18 cellular contexts compared by ENCODE assay signal in genomic region chr22:26576026-26576680, GRCh38. TPM values are rescaled to one million over a fixed set of nuclear protein-coding genes. Genes with fewer than 3 reads are reported as not detected.
A peak's percentile ranks its signal among the peaks of the same experiment; 100 is the strongest.
DNase-seq lines count a peak whose midpoint lies in the region; TF ChIP-seq lines count a peak whose summit lies in the region.
"Had no signal": no experiment of that assay in that cellular context is flagged by ENCODE, and none has a peak within 500 bp of the region (broad histone marks: within the 10 kb centered on the region; RNA-seq: fewer than 3 reads in every experiment).

No MANE protein-coding gene starts in this region.

- H3K4me3 Mint-ChIP-seq in activated CD4-positive, alpha-beta T cell treated with anti-CD3 and anti-CD28 coated beads, Interleukin-2, amount 10 ng/mL, durations not matched to agents 24 days and 14 days: no peak overlapping the region
- H3K4me3 Mint-ChIP-seq: brain had no signal

- H3K36me3 Mint-ChIP-seq in activated CD4-positive, alpha-beta T cell treated with anti-CD3 and anti-CD28 coated beads, Interleukin-2, amount 10 ng/mL, durations not matched to agents 24 days and 14 days (ENCODE audit: low read depth): peaks cover 26% of the 10 kb centered on the region
- H3K36me3 Mint-ChIP-seq: brain had no signal

- no peak overlapping the region for H2AFZ ChIP-seq in hepatocyte

- peak overlapping the region; percentile 38 for H3K27ac Mint-ChIP-seq in activated CD4-positive, alpha-beta T cell treated with anti-CD3 and anti-CD28 coated beads, Interleukin-2, amount 10 ng/mL, durations not matched to agents 24 days and 14 days

- no peak for DNase-seq in activated CD4-positive, alpha-beta T cell treated with anti-CD3 and anti-CD28 coated beads, Interleukin-2, amount 10 ng/mL, durations not matched to agents 24 days and 14 days
- DNase-seq in activated CD4-positive, alpha-beta T cell treated with anti-CD3 and anti-CD28 coated beads, Interleukin-2, amount 50 U/mL, for 1 hour: no peak
- DNase-seq in brain microvascular endothelial cell (peak; percentile 14), spleen (peak; percentile 15), NCI-H2171 treated with DMSO at 0.1 percent for 48 hours (lab: John Stamatoyannopoulos, UW) (no peak), SIG-M5 (lab: John Stamatoyannopoulos, UW) (no peak), hepatocyte (ENCODE audit: low spot score) (no peak)
- DNase-seq: 8988T, activated gamma-delta T cell treated with Interleukin-2 at 50 U/mL for 16 hours, foreskin keratinocyte, mesenchymal stem cell, NCI-H187 treated with DMSO at 0.1 percent for 48 hours, NCI-H524, PC-3 had no signal

- H3K27ac ChIP-seq in brain microvascular endothelial cell (no peak overlapping the region), mesodermal cell (ENCODE audit: low read depth, low read length, severe bottlenecking) (peak overlapping the region; percentile 23), spleen (peak overlapping the region in 3 of 8 donors; percentile 34 to 51 (median 39)), hepatocyte (no peak overlapping the region)
- H3K27ac ChIP-seq: foreskin keratinocyte had no signal

- peaks cover 20% of the 10 kb centered on the region for H3K79me2 ChIP-seq in hepatocyte

- H3K9me3 ChIP-seq in mesodermal cell (ENCODE audit: control insufficient read depth, low read length): no peaks in the 10 kb centered on the region
- H3K9me3 ChIP-seq in spleen: no peaks in the 10 kb centered on the region
- H3K9me3 ChIP-seq in hepatocyte (ENCODE audit: low read depth): no peaks in the 10 kb centered on the region

- WGBS in mesodermal cell (ENCODE audit: insufficient coverage in 2 of 2), 2 experiments: 63 to 69% methylated on average over 7 to 8 of the region's 8 CpGs
- 33 to 56% (median 49%) methylated on average over 8 of the region's 8 CpGs for WGBS in spleen, 5 donors
- 71% methylated on average over 8 of the region's 8 CpGs for WGBS in hepatocyte (ENCODE audit: low lambda C conversion rate, missing lambda C conversion rate)

- H4K20me1 ChIP-seq in hepatocyte (ENCODE audit: insufficient read depth, poor library complexity, severe bottlenecking): no peaks in the 10 kb centered on the region

- no peak for TF ChIP-seq POLR2A in spleen (IDR thresholded peaks at IDR 0.05)

- H3K4me2 ChIP-seq in hepatocyte: no peak overlapping the region

- no peaks in the 10 kb centered on the region for H3K36me3 ChIP-seq in brain microvascular endothelial cell (replicated peaks)
- H3K36me3 ChIP-seq in mesodermal cell (ENCODE audit: control insufficient read depth, insufficient read depth, low read length): peaks cover 9% of the 10 kb centered on the region
- H3K36me3 ChIP-seq in spleen: peaks cover 0 to 16% (median under 1%) of the 10 kb centered on the region in 6 donors
- no peaks in the 10 kb centered on the region for H3K36me3 ChIP-seq in hepatocyte (replicated peaks; ENCODE audit: insufficient read depth, low read depth)

- H3K9me3 Mint-ChIP-seq in activated CD4-positive, alpha-beta T cell treated with anti-CD3 and anti-CD28 coated beads, Interleukin-2, amount 10 ng/mL, durations not matched to agents 24 days and 14 days: no peaks in the 10 kb centered on the region

- H3K4me1 ChIP-seq in mesodermal cell (ENCODE audit: control insufficient read depth, insufficient read depth, low read length, poor library complexity, severe bottlenecking) (peaks cover 15% of the 10 kb centered on the region), spleen (peaks cover 16 to 100% (median 72%) of the 10 kb centered on the region in 6 donors), hepatocyte (ENCODE audit: insufficient read depth) (no peaks in the 10 kb centered on the region)
- H3K4me1 ChIP-seq: foreskin keratinocyte had no signal

- in situ Hi-C loops in brain microvascular endothelial cell (cut with HindIII; ENCODE audit: low pct_ligation_motif_present, low sequenced_read_pairs): no loop called here

- TF ChIP-seq CTCF in brain microvascular endothelial cell (IDR thresholded peaks at IDR 0.05; ENCODE audit: low read depth, low read length, missing control alignments) (no peak), spleen (IDR thresholded peaks at IDR 0.05 in 8 of 11, conservative IDR thresholded peaks at IDR 0.05 in 3 of 11) (no peak), hepatocyte (IDR thresholded peaks at IDR 0.05; ENCODE audit: poor library complexity) (no peak)

- peaks cover 57% of the 10 kb centered on the region for H3K4me1 Mint-ChIP-seq in activated CD4-positive, alpha-beta T cell treated with anti-CD3 and anti-CD28 coated beads, Interleukin-2, amount 10 ng/mL, durations not matched to agents 24 days and 14 days

- intact Hi-C loops in activated CD4-positive, alpha-beta T cell treated with anti-CD3 and anti-CD28 coated beads, Interleukin-2, amount 10 ng/mL, durations not matched to agents 24 days and 14 days (cut with micrococcal nuclease): no loop called here
- intact Hi-C loops in spleen (cut with DNase I; ENCODE audit: low total_unique reads): no loop called here

- H3K27me3 ChIP-seq in brain microvascular endothelial cell (replicated peaks): no peaks in the 10 kb centered on the region
- no peaks in the 10 kb centered on the region for H3K27me3 ChIP-seq in spleen (replicated peaks in 1 of 7)
- no peaks in the 10 kb centered on the region for H3K27me3 ChIP-seq in hepatocyte
- H3K27me3 ChIP-seq: foreskin keratinocyte had no signal

- no peaks in the 10 kb centered on the region for H3K9me2 ChIP-seq in hepatocyte (replicated peaks; ENCODE audit: insufficient read depth)

- H3K4me3 ChIP-seq in brain microvascular endothelial cell (ENCODE audit: low read depth, low read length) (no peak overlapping the region), mesodermal cell (ENCODE audit: extremely low read depth, insufficient read depth, low read length, poor library complexity, severe bottlenecking) (no peak overlapping the region), spleen (no peak overlapping the region), hepatocyte (no peak overlapping the region)

- no peaks in the 10 kb centered on the region for H3K27me3 Mint-ChIP-seq in activated CD4-positive, alpha-beta T cell treated with anti-CD3 and anti-CD28 coated beads, Interleukin-2, amount 10 ng/mL, durations not matched to agents 24 days and 14 days

RNA-seq across cellular contexts. Expression of gene TPST2, which starts 13.8 kb away (rescaled TPM):
- total RNA-seq in activated CD4-positive, alpha-beta T cell treated with anti-CD3 and anti-CD28 coated beads, Interleukin-2, amount 10 ng/mL, durations not matched to agents 24 days and 14 days: 30.0 and 33.5 TPM in 2 replicates
- polyA plus RNA-seq in mesodermal cell (2013, experiment 1 of 2): 46.2 TPM
- polyA plus RNA-seq in mesodermal cell (2013, experiment 2 of 2): 39.7 TPM
- total RNA-seq in spleen (100 to 1,000 TPM in 2 of 7 donors, 10 to 100 TPM in 5; 43.5 to 119 (median 63.2) TPM), hepatocyte (36.8 and 39.9 TPM in 2 replicates)
- polyA plus RNA-seq in spleen (10 to 100 TPM; 14.6 to 22.2 (median 16.6) TPM), hepatocyte (31.0 and 35.3 TPM in 2 replicates)

RNA-seq across cellular contexts. Expression of gene CRYBB1, which starts 41.7 kb away (rescaled TPM):
- not detected in 2 replicates for total RNA-seq in activated CD4-positive, alpha-beta T cell treated with anti-CD3 and anti-CD28 coated beads, Interleukin-2, amount 10 ng/mL, durations not matched to agents 24 days and 14 days
- polyA plus RNA-seq in mesodermal cell (2013, experiment 1 of 2): 2.0 TPM
- 0.40 TPM for polyA plus RNA-seq in mesodermal cell (2013, experiment 2 of 2)
- total RNA-seq in spleen: 1 to 10 TPM in 6 of 7 donors, under 1 TPM in 1; 0.34 to 2.9 (median 2.1) TPM
- 1 to 10 TPM in 2 of 3 donors, under 1 TPM in 1; 0.98 to 1.9 (median 1.3) TPM for polyA plus RNA-seq in spleen
- not detected in 2 replicates for total RNA-seq in hepatocyte
- 0.79 TPM in 1 of 2 replicates, not detected in the other for polyA plus RNA-seq in hepatocyte
- total RNA-seq: foreskin keratinocyte, G401, PC-3 had no signal
- polyA plus RNA-seq: foreskin keratinocyte had no signal

RNA-seq across cellular contexts. Expression of gene CRYBA4, which starts 45.6 kb away (rescaled TPM):
- not detected in 2 replicates for total RNA-seq in activated CD4-positive, alpha-beta T cell treated with anti-CD3 and anti-CD28 coated beads, Interleukin-2, amount 10 ng/mL, durations not matched to agents 24 days and 14 days
- polyA plus RNA-seq in mesodermal cell (2013, experiment 1 of 2): 0.77 TPM
- not detected for polyA plus RNA-seq in mesodermal cell (2013, experiment 2 of 2)
- total RNA-seq in spleen (not detected), hepatocyte (not detected in 2 replicates)
- polyA plus RNA-seq in spleen (under 1 TPM; 0.20 to 0.24 (median 0.22) TPM), hepatocyte (not detected in 2 replicates)
- total RNA-seq: foreskin keratinocyte, G401, PC-3, posterior vena cava had no signal
- polyA plus RNA-seq: foreskin keratinocyte had no signal

Comparison
In these comparisons a context has a peak if more than half of its experiments do, and no peak if none do; other contexts are left out.
1. DNase-seq: peak in brain microvascular endothelial cell (single experiment) and spleen (single experiment); none in activated CD4-positive, alpha-beta T cell treated with anti-CD3 and anti-CD28 coated beads, Interleukin-2, amount 10 ng/mL, durations not matched to agents 24 days and 14 days (single experiment), activated CD4-positive, alpha-beta T cell treated with anti-CD3 and anti-CD28 coated beads, Interleukin-2, amount 50 U/mL, for 1 hour (single experiment), NCI-H2171 treated with DMSO at 0.1 percent for 48 hours (single experiment), SIG-M5 (single experiment) and hepatocyte (single experiment).